Comparison of ENCODE assay signal across 16 cellular contexts in genomic region chr11:107752954-107753822, GRCh38. TPM values are rescaled to one million over a fixed set of nuclear protein-coding genes. Genes with fewer than 3 reads are reported as not detected.
"Had no signal": no experiment of that assay in that cellular context is flagged by ENCODE, and none has a peak within 500 bp of the region (broad histone marks: within the 10 kb centered on the region; RNA-seq: fewer than 3 reads in every experiment).

No MANE protein-coding gene starts in this region.

- H3K36me3 Mint-ChIP-seq: activated naive CD8-positive, alpha-beta T cell treated with anti-CD3 and anti-CD28 coated beads, Interleukin-2, amount 10 ng/mL, durations not matched to agents 7 days and 5 days; naive thymus-derived CD4-positive, alpha-beta T cell had no signal

- H3K27ac ChIP-seq: WERI-Rb-1 had no signal

- H3K4me3 Mint-ChIP-seq: activated CD4-positive, alpha-beta memory T cell treated with anti-CD3 and anti-CD28 coated beads, Interleukin-2, amount 10 ng/mL, durations not matched to agents 7 days and 5 days; activated CD4-positive, alpha-beta T cell treated with anti-CD3 and anti-CD28 coated beads for 36 hours; activated naive CD8-positive, alpha-beta T cell treated with anti-CD3 and anti-CD28 coated beads, Interleukin-2, amount 10 ng/mL, durations not matched to agents 7 days and 5 days; naive thymus-derived CD4-positive, alpha-beta T cell had no signal

- H3K4me1 Mint-ChIP-seq: activated CD4-positive, alpha-beta memory T cell treated with anti-CD3 and anti-CD28 coated beads, Interleukin-2, amount 10 ng/mL, durations not matched to agents 7 days and 5 days; activated CD4-positive, alpha-beta T cell treated with anti-CD3 and anti-CD28 coated beads for 36 hours; activated naive CD8-positive, alpha-beta T cell treated with anti-CD3 and anti-CD28 coated beads, Interleukin-2, amount 10 ng/mL, durations not matched to agents 7 days and 5 days; naive thymus-derived CD4-positive, alpha-beta T cell had no signal

- H3K27ac Mint-ChIP-seq: activated CD4-positive, alpha-beta memory T cell treated with anti-CD3 and anti-CD28 coated beads, Interleukin-2, amount 10 ng/mL, durations not matched to agents 7 days and 5 days; activated CD4-positive, alpha-beta T cell treated with anti-CD3 and anti-CD28 coated beads for 36 hours; activated naive CD8-positive, alpha-beta T cell treated with anti-CD3 and anti-CD28 coated beads, Interleukin-2, amount 10 ng/mL, durations not matched to agents 7 days and 5 days had no signal

- DNase-seq: activated CD4-positive, alpha-beta memory T cell treated with anti-CD3 and anti-CD28 coated beads, Interleukin-2, amount 10 ng/mL, durations not matched to agents 7 days and 5 days; activated CD4-positive, alpha-beta T cell treated with anti-CD3 and anti-CD28 coated beads for 36 hours; activated gamma-delta T cell; activated naive CD8-positive, alpha-beta T cell treated with anti-CD3 and anti-CD28 coated beads, Interleukin-2, amount 10 ng/mL, durations not matched to agents 7 days and 5 days; activated T-cell treated with anti-CD3 and anti-CD28 coated beads, Interleukin-2, amount 50 U/mL, for 48 hours; anterior cingulate cortex; foreskin melanocyte; midbrain; naive thymus-derived CD4-positive, alpha-beta T cell; stimulated activated CD4-positive, alpha-beta T cell treated with anti-CD3 and anti-CD28 coated beads, Interleukin-12 subunit alpha, Interleukin-12 subunit beta, amount 100 ng/mL, for 4 hours; stimulated activated naive CD4-positive, alpha-beta T cell treated with Interleukin-2 at 50 U/mL for 16 hours; WERI-Rb-1 had no signal

- H3K36me3 ChIP-seq: WERI-Rb-1 had no signal

- H3K9me3 Mint-ChIP-seq: activated CD4-positive, alpha-beta memory T cell treated with anti-CD3 and anti-CD28 coated beads, Interleukin-2, amount 10 ng/mL, durations not matched to agents 7 days and 5 days; activated naive CD8-positive, alpha-beta T cell treated with anti-CD3 and anti-CD28 coated beads, Interleukin-2, amount 10 ng/mL, durations not matched to agents 7 days and 5 days had no signal

RNA-seq across cellular contexts. Expression of gene SLN, which starts 41.3 kb away (rescaled TPM):
- total RNA-seq: activated CD4-positive, alpha-beta memory T cell treated with anti-CD3 and anti-CD28 coated beads, Interleukin-2, amount 10 ng/mL, durations not matched to agents 7 days and 5 days; activated CD4-positive, alpha-beta T cell treated with anti-CD3 and anti-CD28 coated beads for 36 hours; activated naive CD8-positive, alpha-beta T cell treated with anti-CD3 and anti-CD28 coated beads, Interleukin-2, amount 10 ng/mL, durations not matched to agents 7 days and 5 days; chondrocyte; dermis microvascular lymphatic vessel endothelial cell; kidney epithelial cell; naive thymus-derived CD4-positive, alpha-beta T cell; sciatic nerve had no signal
- polyA plus RNA-seq: naive thymus-derived CD4-positive, alpha-beta T cell had no signal
